ENCODE assay signal across 29 cellular contexts in the genomic region with DNA sequence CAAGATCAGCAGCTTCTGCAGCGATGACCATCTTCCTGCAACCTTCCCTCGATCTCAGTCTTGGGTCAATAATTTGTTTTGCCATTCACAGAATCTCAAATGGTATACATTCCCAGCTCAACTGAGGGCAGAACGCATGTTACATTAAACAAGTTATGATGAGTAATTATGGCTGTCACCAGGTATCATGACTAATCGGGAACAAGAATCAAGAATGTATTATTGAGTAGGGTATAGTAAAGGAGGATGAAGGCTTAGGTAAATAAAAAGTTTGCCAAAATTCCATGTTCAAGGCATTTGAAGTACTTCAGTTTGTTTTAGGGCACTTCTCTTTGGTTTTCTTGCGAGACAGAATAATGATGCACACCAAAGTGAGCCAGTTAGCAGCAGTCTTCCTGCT.
"Had no signal": no experiment of that assay in that cellular context is flagged by ENCODE, and none has a peak within 500 bp of the region (broad histone marks: within the 10 kb centered on the region; RNA-seq: fewer than 3 reads in every experiment).

No MANE protein-coding gene starts in this region.

- H3K36me3 Mint-ChIP-seq: activated CD8-positive, alpha-beta memory T cell treated with anti-CD3 and anti-CD28 coated beads, Interleukin-2, amount 10 ng/mL, durations not matched to agents 7 days and 5 days; activated naive CD4-positive, alpha-beta T cell treated with anti-CD3 and anti-CD28 coated beads, Interleukin-2, amount 10 ng/mL, durations not matched to agents 7 days and 5 days; activated naive CD8-positive, alpha-beta T cell had no signal

- H3K4me1 Mint-ChIP-seq: activated CD4-positive, alpha-beta memory T cell treated with anti-CD3 and anti-CD28 coated beads, Interleukin-2, amount 10 ng/mL, durations not matched to agents 7 days and 5 days; activated CD8-positive, alpha-beta memory T cell treated with anti-CD3 and anti-CD28 coated beads, Interleukin-2, amount 10 ng/mL, durations not matched to agents 7 days and 5 days; activated naive CD4-positive, alpha-beta T cell treated with anti-CD3 and anti-CD28 coated beads, Interleukin-2, amount 10 ng/mL, durations not matched to agents 7 days and 5 days had no signal

- H3K27me3 ChIP-seq: MG63, Peyer's patch had no signal

- H3K36me3 ChIP-seq: MG63, Peyer's patch, WERI-Rb-1 had no signal

- H3K4me3 Mint-ChIP-seq: activated CD4-positive, alpha-beta memory T cell treated with anti-CD3 and anti-CD28 coated beads, Interleukin-2, amount 10 ng/mL, durations not matched to agents 7 days and 5 days; activated CD8-positive, alpha-beta memory T cell treated with anti-CD3 and anti-CD28 coated beads, Interleukin-2, amount 10 ng/mL, durations not matched to agents 7 days and 5 days; activated naive CD4-positive, alpha-beta T cell treated with anti-CD3 and anti-CD28 coated beads, Interleukin-2, amount 10 ng/mL, durations not matched to agents 7 days and 5 days; activated naive CD8-positive, alpha-beta T cell had no signal

- H3K9me3 ChIP-seq: MG63, Peyer's patch had no signal

- ATAC-seq: activated CD8-positive, alpha-beta memory T cell treated with anti-CD3 and anti-CD28 coated beads, Interleukin-2, amount 10 ng/mL, durations not matched to agents 7 days and 5 days had no signal

- DNase-seq: activated CD4-positive, alpha-beta memory T cell treated with anti-CD3 and anti-CD28 coated beads, Interleukin-2, amount 10 ng/mL, durations not matched to agents 7 days and 5 days; activated CD4-positive, alpha-beta T cell treated with anti-CD3 and anti-CD28 coated beads for 1 hour; activated CD4-positive, alpha-beta T cell treated with anti-CD3 and anti-CD28 coated beads for 48 hours; activated CD4-positive, CD25-positive, alpha-beta regulatory T cell; activated CD8-positive, alpha-beta memory T cell treated with anti-CD3 and anti-CD28 coated beads for 24 hours; activated CD8-positive, alpha-beta memory T cell treated with anti-CD3 and anti-CD28 coated beads, Interleukin-2, amount 10 ng/mL, durations not matched to agents 7 days and 5 days; activated CD8-positive, alpha-beta memory T cell treated with anti-CD3 and anti-CD28 coated beads, Interleukin-2, amount 50 U/mL, for 48 hours; activated effector memory CD4-positive, alpha-beta T cell treated with Interleukin-2 at 50 U/mL for 16 hours; activated naive CD4-positive, alpha-beta T cell treated with anti-CD3 and anti-CD28 coated beads, Interleukin-2, amount 10 ng/mL, durations not matched to agents 7 days and 5 days; activated T-cell treated with anti-CD3 and anti-CD28 coated beads, Interleukin-2, amount 50 U/mL, for 48 hours; amniotic stem cell; aorta; central memory CD4-positive, alpha-beta T cell; Karpas-422; MG63; NCI-H1048; NCI-H1105 treated with DMSO at 0.1 percent for 48 hours; NCI-H1436; NCI-H1694; NCI-H1930; NCI-H2081 treated with DMSO at 0.1 percent for 48 hours; NCI-H345; NCI-H524 treated with DMSO at 0.1 percent for 48 hours; Peyer's patch; Right ventricle myocardium superior; RPMI8226; T1000; WERI-Rb-1 had no signal

- H3K4me1 ChIP-seq: Peyer's patch had no signal

- H3K27ac ChIP-seq: Peyer's patch, WERI-Rb-1 had no signal

- H3K9me3 Mint-ChIP-seq: activated CD4-positive, alpha-beta memory T cell treated with anti-CD3 and anti-CD28 coated beads, Interleukin-2, amount 10 ng/mL, durations not matched to agents 7 days and 5 days; activated naive CD4-positive, alpha-beta T cell treated with anti-CD3 and anti-CD28 coated beads, Interleukin-2, amount 10 ng/mL, durations not matched to agents 7 days and 5 days had no signal

- H3K4me3 ChIP-seq: MG63, Peyer's patch had no signal

- H3K27me3 Mint-ChIP-seq: activated CD4-positive, alpha-beta memory T cell treated with anti-CD3 and anti-CD28 coated beads, Interleukin-2, amount 10 ng/mL, durations not matched to agents 7 days and 5 days; activated CD8-positive, alpha-beta memory T cell treated with anti-CD3 and anti-CD28 coated beads, Interleukin-2, amount 10 ng/mL, durations not matched to agents 7 days and 5 days; activated naive CD4-positive, alpha-beta T cell treated with anti-CD3 and anti-CD28 coated beads, Interleukin-2, amount 10 ng/mL, durations not matched to agents 7 days and 5 days; activated naive CD8-positive, alpha-beta T cell had no signal

- H3K27ac Mint-ChIP-seq: activated CD4-positive, alpha-beta memory T cell treated with anti-CD3 and anti-CD28 coated beads, Interleukin-2, amount 10 ng/mL, durations not matched to agents 7 days and 5 days; activated CD8-positive, alpha-beta memory T cell treated with anti-CD3 and anti-CD28 coated beads, Interleukin-2, amount 10 ng/mL, durations not matched to agents 7 days and 5 days; activated naive CD4-positive, alpha-beta T cell treated with anti-CD3 and anti-CD28 coated beads, Interleukin-2, amount 10 ng/mL, durations not matched to agents 7 days and 5 days; activated naive CD8-positive, alpha-beta T cell had no signal
